Comparison of ENCODE assay signal across 20 cellular contexts in genomic region chr2:20199381-20200270, GRCh38. TPM values are rescaled to one million over a fixed set of nuclear protein-coding genes. Genes with fewer than 3 reads are reported as not detected.
"Had no signal": no experiment of that assay in that cellular context is flagged by ENCODE, and none has a peak within 500 bp of the region (broad histone marks: within the 10 kb centered on the region; RNA-seq: fewer than 3 reads in every experiment).

No MANE protein-coding gene starts in this region.

- ATAC-seq: activated CD4-positive, CD25-positive, alpha-beta regulatory T cell treated with anti-CD3 and anti-CD28 coated beads, Interleukin-2, amount 50 U/mL, for 24 hours had no signal

- H3K4me1 Mint-ChIP-seq: central memory CD8-positive, alpha-beta T cell had no signal

- H3K36me3 ChIP-seq: brain microvascular endothelial cell had no signal

- H3K9me3 Mint-ChIP-seq: central memory CD8-positive, alpha-beta T cell; stimulated activated naive CD8-positive, alpha-beta T cell treated with anti-CD3 and anti-CD28 coated beads, Interleukin-15, Interleukin-2, amounts not matched to agents 100 ng/mL and 50 ng/mL, for 24 hours had no signal

- H3K4me3 ChIP-seq: coronary artery, lung had no signal

- H3K27ac ChIP-seq: brain microvascular endothelial cell, coronary artery had no signal

- H3K27me3 Mint-ChIP-seq: stimulated activated naive CD8-positive, alpha-beta T cell treated with anti-CD3 and anti-CD28 coated beads, Interleukin-15, Interleukin-2, amounts not matched to agents 100 ng/mL and 50 ng/mL, for 24 hours had no signal

- H3K27me3 ChIP-seq: brain microvascular endothelial cell had no signal

- DNase-seq: activated CD4-positive, alpha-beta T cell treated with anti-CD3 and anti-CD28 coated beads, Interleukin-2, amount 50 U/mL, for 1 hour; activated CD8-positive, alpha-beta memory T cell treated with anti-CD3 and anti-CD28 coated beads for 24 hours; activated CD8-positive, alpha-beta memory T cell treated with anti-CD3 and anti-CD28 coated beads, Interleukin-2, amount 50 U/mL, for 48 hours; activated effector memory CD4-positive, alpha-beta T cell treated with anti-CD3 and anti-CD28 coated beads, Interleukin-2, amount 50 U/mL, for 16 hours; activated naive CD4-positive, alpha-beta T cell treated with anti-CD3 and anti-CD28 coated beads, Interleukin-2, amount 50 U/mL, for 16 hours; activated T-cell treated with anti-CD3 and anti-CD28 coated beads, Interleukin-2, amount 50 U/mL, for 48 hours; aorta; brain microvascular endothelial cell; occipital lobe; posterior cingulate gyrus; retina; stimulated activated CD4-positive, alpha-beta T cell treated with anti-CD3 and anti-CD28 coated beads, Interleukin-2, amount 100 ng/mL, for 24 hours; T1000; trophoblast cell had no signal

- H3K4me3 Mint-ChIP-seq: central memory CD8-positive, alpha-beta T cell; stimulated activated naive CD8-positive, alpha-beta T cell treated with anti-CD3 and anti-CD28 coated beads, Interleukin-15, Interleukin-2, amounts not matched to agents 100 ng/mL and 50 ng/mL, for 24 hours had no signal

- H3K27ac Mint-ChIP-seq: stimulated activated naive CD8-positive, alpha-beta T cell treated with anti-CD3 and anti-CD28 coated beads, Interleukin-15, Interleukin-2, amounts not matched to agents 100 ng/mL and 50 ng/mL, for 24 hours had no signal

RNA-seq across cellular contexts. Expression of gene SDC1, which starts 25.3 kb away (rescaled TPM):
- total RNA-seq: T-helper 1 cell treated with Interleukin-12 subunit alpha and Interleukin-12 subunit beta and Interleukin-4 antibody, amounts not matched to agents 30 ng/mL and 1 ng/mL, for 36 hours had no signal
